In genomic region chr7:67423058-67423457, GRCh38 we compare ENCODE assay signal across 18 cellular contexts.
DNase-seq lines count a peak whose midpoint lies in the region; ATAC-seq and TF ChIP-seq lines count a peak whose summit lies in the region.
"Had no signal": no experiment of that assay in that cellular context is flagged by ENCODE, and none has a peak within 500 bp of the region (broad histone marks: within the 10 kb centered on the region; RNA-seq: fewer than 3 reads in every experiment).

No MANE protein-coding gene starts in this region.

- peaks cover 8% of the 10 kb centered on the region for H3K9me3 ChIP-seq in BE2C

- H3K4me3 ChIP-seq in BE2C (ENCODE audit: low read depth, low read length) (no peak overlapping the region), astrocyte of the spinal cord (ENCODE audit: low read depth, low read length) (no peak overlapping the region)

- DNase-seq in BE2C (peak; percentile 91), NCI-H1092 treated with DMSO at 0.1 percent for 48 hours (lab: John Stamatoyannopoulos, UW) (peak; percentile 67), NCI-H524 (lab: John Stamatoyannopoulos, UW) (peak; percentile 71 to 90), astrocyte of the spinal cord (ENCODE audit: low read depth, low spot score) (peak; percentile 2), natural killer cell (no peak)
- DNase-seq: activated CD4-positive, CD25-positive, alpha-beta regulatory T cell treated with anti-CD3 and anti-CD28 coated beads, Interleukin-2, amount 50 U/mL, for 72 hours; activated CD8-positive, alpha-beta memory T cell treated with anti-CD3 and anti-CD28 coated beads for 24 hours; activated T-cell treated with anti-CD3 and anti-CD28 coated beads, Interleukin-2, amount 50 U/mL, for 72 hours; endodermal cell; HFFc6; KBM-7; left ventricle myocardium superior; NCI-H526; stimulated activated CD8-positive, alpha-beta memory T cell treated with anti-CD3 and anti-CD28 coated beads, Interleukin-4, amount 100 ng/mL, for 48 hours had no signal

- H3K36me3 ChIP-seq in BE2C, result peaks cover 2% of the 10 kb centered on the region; the same call in 1 of the 2 replicates

- TF ChIP-seq CTCF in BE2C (IDR thresholded peaks at IDR 0.05; ENCODE audit: low read depth, low read length) (no peak), astrocyte of the spinal cord (IDR thresholded peaks at IDR 0.05; ENCODE audit: low read depth, low read length) (no peak), natural killer cell (IDR thresholded peaks at IDR 0.05) (no peak)

- H3K27me3 ChIP-seq in BE2C, result peaks cover 4% of the 10 kb centered on the region; the same call in 1 of the 2 replicates

- in situ Hi-C loops in astrocyte of the spinal cord (cut with HindIII; ENCODE audit: low sequenced_read_pairs), result no loop called here

- no peaks in the 10 kb centered on the region for H3K4me1 Mint-ChIP-seq in natural killer cell
- H3K4me1 Mint-ChIP-seq: endodermal cell had no signal

- H3K4me1 ChIP-seq in BE2C, result peaks cover 14% of the 10 kb centered on the region

- H3K9me3 Mint-ChIP-seq in natural killer cell, result peaks cover 0 to 2% of the 10 kb centered on the region in 2 donors
- H3K9me3 Mint-ChIP-seq: activated naive CD4-positive, alpha-beta T cell treated with anti-CD3 and anti-CD28 coated beads, Interleukin-2, amount 50 U/mL, for 72 hours; HFFc6 had no signal

- H3K36me3 Mint-ChIP-seq in natural killer cell, result no peaks in the 10 kb centered on the region
- H3K36me3 Mint-ChIP-seq: activated naive CD4-positive, alpha-beta T cell treated with anti-CD3 and anti-CD28 coated beads, Interleukin-2, amount 50 U/mL, for 72 hours had no signal

- no peak overlapping the region for H3K4me3 Mint-ChIP-seq in natural killer cell
- H3K4me3 Mint-ChIP-seq: activated T-cell treated with anti-CD3 and anti-CD28 coated beads, Interleukin-2, amount 50 U/mL, for 72 hours; endodermal cell; HFFc6 had no signal

- intact Hi-C loops in natural killer cell (cut with micrococcal nuclease), result no loop called here

- H3K27me3 Mint-ChIP-seq in natural killer cell (ENCODE audit: low read depth in 2 of 2), result no peaks in the 10 kb centered on the region

- H3K27ac Mint-ChIP-seq in natural killer cell, result no peak overlapping the region
- H3K27ac Mint-ChIP-seq: activated naive CD4-positive, alpha-beta T cell treated with anti-CD3 and anti-CD28 coated beads, Interleukin-2, amount 50 U/mL, for 72 hours; activated T-cell treated with anti-CD3 and anti-CD28 coated beads, Interleukin-2, amount 50 U/mL, for 72 hours; endodermal cell; HFFc6 had no signal

- ATAC-seq in HG02798 (IDR thresholded peaks at IDR 0.05; ENCODE audit: poor library complexity, unreplicated experiment), result no peak
- ATAC-seq in HG02970 (IDR thresholded peaks at IDR 0.05; ENCODE audit: low FRiP score, unreplicated experiment), result no peak
- no peak for ATAC-seq in HG03108 (IDR thresholded peaks at IDR 0.05; ENCODE audit: unreplicated experiment)
- no peak for ATAC-seq in natural killer cell
- ATAC-seq: activated naive CD4-positive, alpha-beta T cell treated with anti-CD3 and anti-CD28 coated beads, Interleukin-2, amount 50 U/mL, for 72 hours; activated T-cell treated with anti-CD3 and anti-CD28 coated beads, Interleukin-2, amount 50 U/mL, for 72 hours; left ventricle myocardium superior had no signal
